5 cellular contexts compared by ENCODE assay signal in genomic region chr19:14551134-14552007, GRCh38. TPM values are rescaled to one million over a fixed set of nuclear protein-coding genes. Genes with fewer than 3 reads are reported as not detected.
A peak's percentile ranks its signal among the peaks of the same experiment; 100 is the strongest.
DNase-seq lines count a peak whose midpoint lies in the region; ATAC-seq and TF ChIP-seq lines count a peak whose summit lies in the region.
"Not testable (repeated sequence)": the region's sequence is repeated elsewhere in the genome, so short reads cannot be mapped to it uniquely, and the experiment has no call there.

No MANE protein-coding gene starts in this region.

- peak overlapping the region; percentile 4 for H3K27ac Mint-ChIP-seq in activated T-helper 17 cell treated with anti-CD3 and anti-CD28 coated beads, Interleukin-2, amount 50 U/mL, for 72 hours
- H3K27ac Mint-ChIP-seq in glutamatergic neuron (ENCODE audit: unreplicated experiment) = not testable (repeated sequence)

- not testable (repeated sequence) for H3K27me3 ChIP-seq in H7 (ENCODE audit: control insufficient read depth, insufficient read depth, low read length)

- DNase-seq in H7 (peak; percentile 88), SIG-M5 treated with dmso at 0.1 percent for 504 hours (lab: John Stamatoyannopoulos, UW; ENCODE audit: unreplicated experiment) (peak; percentile 92), glutamatergic neuron (peak; percentile 72), retinal pigment epithelial cell (ENCODE audit: low read depth) (peak; percentile 25)

- H3K9me3 Mint-ChIP-seq in activated T-helper 17 cell treated with anti-CD3 and anti-CD28 coated beads, Interleukin-2, amount 50 U/mL, for 72 hours; glutamatergic neuron (ENCODE audit: unreplicated experiment): not testable (repeated sequence)

- H3K36me3 ChIP-seq in H7 (replicated peaks; ENCODE audit: control insufficient read depth, insufficient read depth, low read length) = not testable (repeated sequence)

- TF ChIP-seq CTCF in glutamatergic neuron (IDR thresholded peaks at IDR 0.05; ENCODE audit: partially characterized antibody, unreplicated experiment) = not testable (repeated sequence)
- TF ChIP-seq CTCF in retinal pigment epithelial cell (conservative IDR thresholded peaks at IDR 0.05; ENCODE audit: low read depth, low read length) = peak; percentile 55

- ATAC-seq in activated T-helper 17 cell treated with anti-CD3 and anti-CD28 coated beads, Interleukin-2, amount 50 U/mL, for 72 hours (replicated peaks) = peak; percentile 63

- not testable (repeated sequence) for H3K27me3 Mint-ChIP-seq in activated T-helper 17 cell treated with anti-CD3 and anti-CD28 coated beads, Interleukin-2, amount 50 U/mL, for 72 hours; glutamatergic neuron (ENCODE audit: unreplicated experiment)

- H3K4me1 Mint-ChIP-seq in activated T-helper 17 cell treated with anti-CD3 and anti-CD28 coated beads, Interleukin-2, amount 50 U/mL, for 72 hours = peaks cover 14% of the 10 kb centered on the region
- not testable (repeated sequence) for H3K4me1 Mint-ChIP-seq in glutamatergic neuron (ENCODE audit: low read depth, unreplicated experiment)

- H3K4me3 Mint-ChIP-seq in activated T-helper 17 cell treated with anti-CD3 and anti-CD28 coated beads, Interleukin-2, amount 50 U/mL, for 72 hours = peak overlapping the region; percentile 22
- not testable (repeated sequence) for H3K4me3 Mint-ChIP-seq in glutamatergic neuron (ENCODE audit: unreplicated experiment)

- H3K36me3 Mint-ChIP-seq in activated T-helper 17 cell treated with anti-CD3 and anti-CD28 coated beads, Interleukin-2, amount 50 U/mL, for 72 hours (ENCODE audit: low read depth) = peaks cover 23% of the 10 kb centered on the region
- H3K36me3 Mint-ChIP-seq in glutamatergic neuron (ENCODE audit: unreplicated experiment) = not testable (repeated sequence)

- H3K4me3 ChIP-seq in H7 (ENCODE audit: insufficient read depth, low read depth, low read length); retinal pigment epithelial cell (ENCODE audit: low read length): not testable (repeated sequence)

RNA-seq across cellular contexts. Expression of gene NDUFB7, which starts 20.5 kb away (rescaled TPM):
- 332 and 343 TPM in 2 replicates for total RNA-seq in H7 (2014; rRNA removed; shearing (Covaris generic))
- 100 to 1,000 TPM in 1 of 2 donors, 10 to 100 TPM in 1; 79.7 to 132 TPM for total RNA-seq in activated T-helper 17 cell treated with anti-CD3 and anti-CD28 coated beads, Interleukin-2, amount 50 U/mL, for 72 hours
- total RNA-seq in glutamatergic neuron (ENCODE audit: unreplicated experiment) = 145 TPM

RNA-seq across cellular contexts. Expression of gene TECR, which starts 22.0 kb away (rescaled TPM):
- 88.2 and 99.4 TPM in 2 replicates for total RNA-seq in H7 (2014; rRNA removed; shearing (Covaris generic))
- total RNA-seq in activated T-helper 17 cell treated with anti-CD3 and anti-CD28 coated beads, Interleukin-2, amount 50 U/mL, for 72 hours = 100 to 1,000 TPM; 100 to 139 TPM
- 102 TPM for total RNA-seq in glutamatergic neuron (ENCODE audit: unreplicated experiment)

RNA-seq across cellular contexts. Expression of gene CLEC17A, which starts 31.5 kb away (rescaled TPM):
- total RNA-seq in H7 (2014; rRNA removed; shearing (Covaris generic)) = not detected in 2 replicates
- 1 to 10 TPM in 1 of 2 donors, under 1 TPM in 1; 0.78 to 2.0 TPM for total RNA-seq in activated T-helper 17 cell treated with anti-CD3 and anti-CD28 coated beads, Interleukin-2, amount 50 U/mL, for 72 hours
- total RNA-seq in glutamatergic neuron (ENCODE audit: unreplicated experiment) = not detected

RNA-seq across cellular contexts. Expression of gene DNAJB1, which starts 33.2 kb away (rescaled TPM):
- total RNA-seq in H7 (2014; rRNA removed; shearing (Covaris generic)) = 44.6 and 46.9 TPM in 2 replicates
- 100 to 1,000 TPM in 1 of 2 donors, 10 to 100 TPM in 1; 79.4 to 140 TPM for total RNA-seq in activated T-helper 17 cell treated with anti-CD3 and anti-CD28 coated beads, Interleukin-2, amount 50 U/mL, for 72 hours
- 53.9 TPM for total RNA-seq in glutamatergic neuron (ENCODE audit: unreplicated experiment)

RNA-seq across cellular contexts. Expression of gene GIPC1, which starts 55.4 kb away (rescaled TPM):
- total RNA-seq in H7 (2014; rRNA removed; shearing (Covaris generic)) = 97.8 and 116 TPM in 2 replicates
- 10 to 100 TPM; 23.4 to 44.9 TPM for total RNA-seq in activated T-helper 17 cell treated with anti-CD3 and anti-CD28 coated beads, Interleukin-2, amount 50 U/mL, for 72 hours
- 53.4 TPM for total RNA-seq in glutamatergic neuron (ENCODE audit: unreplicated experiment)

Comparison
In these comparisons a context has a peak if more than half of its experiments do, and no peak if none do; other contexts are left out.
1. DNase-seq: peak in every context shown above with its lines; median percentile 92 in SIG-M5 treated with dmso at 0.1 percent for 504 hours; 88 in H7; 72 in glutamatergic neuron; 25 in retinal pigment epithelial cell.